ENCODE assay signal across 7 cellular contexts in the genomic region with DNA sequence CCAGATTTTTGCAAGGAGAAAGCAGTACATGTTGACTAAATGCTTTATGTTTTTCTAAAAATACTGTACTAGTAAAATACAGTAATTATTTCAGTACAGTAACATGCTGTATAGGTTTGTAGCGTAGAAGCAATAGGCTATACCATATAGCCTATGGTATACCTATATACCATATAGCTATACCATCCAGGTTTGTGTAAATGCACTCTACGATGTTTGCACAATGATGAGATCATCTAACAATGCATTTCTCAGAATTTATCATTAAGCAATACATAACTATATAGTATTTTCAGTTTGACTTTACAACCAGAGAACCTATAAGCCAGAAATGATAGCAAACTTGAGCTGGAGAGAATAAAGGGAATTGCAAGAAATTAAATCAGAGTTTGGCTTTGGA.
"Had no signal": no experiment of that assay in that cellular context is flagged by ENCODE, and none has a peak within 500 bp of the region (broad histone marks: within the 10 kb centered on the region; RNA-seq: fewer than 3 reads in every experiment).

No MANE protein-coding gene starts in this region.

- DNase-seq: GM23248, GOT3, H7, IMR-90 had no signal

- H3K27ac ChIP-seq: GM23248 had no signal

- ATAC-seq: HCT116, K562 had no signal

- H3K9me3 ChIP-seq: HAP-1 had no signal
